In the genomic region with DNA sequence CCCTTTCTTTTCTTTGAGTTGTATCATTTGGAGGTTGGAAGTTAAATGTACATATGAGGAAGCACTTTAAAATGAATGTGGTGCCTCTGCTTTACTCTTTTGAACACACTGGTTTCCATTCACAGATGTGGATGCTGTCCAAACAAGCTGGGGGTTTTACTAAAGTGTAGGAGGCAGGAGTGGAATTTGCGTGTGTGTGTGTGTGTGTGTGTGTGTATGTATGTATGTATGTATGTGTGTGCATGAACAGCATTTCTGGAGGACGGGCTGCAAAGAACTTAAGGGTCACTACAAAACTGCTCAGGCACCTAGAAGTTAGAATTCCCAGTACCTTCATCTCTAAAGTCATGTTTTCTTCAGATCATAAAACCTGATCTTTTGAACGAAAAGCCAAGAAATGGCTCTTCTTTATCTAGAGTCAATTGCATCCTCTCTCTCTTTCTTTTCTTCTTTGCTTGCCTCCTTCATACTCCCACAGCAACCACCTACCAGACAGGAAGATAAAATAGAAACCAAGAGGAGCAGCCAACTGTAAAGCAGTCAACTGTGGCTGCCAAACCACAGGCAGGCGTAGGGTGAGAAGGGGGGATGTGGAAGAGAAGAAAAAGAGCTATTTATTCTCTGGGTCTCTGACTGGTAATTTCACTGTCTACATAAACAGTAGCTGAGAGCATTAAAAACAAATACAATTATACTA, we compare ENCODE assay signal across 9 cellular contexts.
DNase-seq lines count a peak whose midpoint lies in the region; ATAC-seq and TF ChIP-seq lines count a peak whose summit lies in the region.
"Had no signal": no experiment of that assay in that cellular context is flagged by ENCODE, and none has a peak within 500 bp of the region (broad histone marks: within the 10 kb centered on the region; RNA-seq: fewer than 3 reads in every experiment).

No MANE protein-coding gene starts in this region.

- H3K36me3 ChIP-seq in upper lobe of right lung = no peaks in the 10 kb centered on the region
- H3K36me3 ChIP-seq in esophagus muscularis mucosa = no peaks in the 10 kb centered on the region

- H3K27me3 ChIP-seq in upper lobe of right lung = no peaks in the 10 kb centered on the region
- H3K27me3 ChIP-seq in esophagus muscularis mucosa = no peaks in the 10 kb centered on the region

- H3K4me1 ChIP-seq in upper lobe of right lung (peaks cover 3% of the 10 kb centered on the region), esophagus muscularis mucosa (no peaks in the 10 kb centered on the region)

- TF ChIP-seq EP300 in esophagus muscularis mucosa (IDR thresholded peaks at IDR 0.05) = no peak

- H3K4me3 ChIP-seq in upper lobe of right lung (no peak overlapping the region), esophagus muscularis mucosa (no peak overlapping the region)
- H3K4me3 ChIP-seq: skin epidermis had no signal

- peak; percentile 12 for DNase-seq in GM10266 (ENCODE audit: extremely low spot score)
- DNase-seq in HK-2 (ENCODE audit: unreplicated experiment) = peak; percentile 54
- DNase-seq in activated T-cell treated with anti-CD3 and anti-CD28 coated beads, Interleukin-2, amount 50 U/mL, for 48 hours = peak; percentile 39 to 44
- DNase-seq in stimulated activated CD4-positive, alpha-beta T cell treated with anti-CD3 and anti-CD28 coated beads, Interleukin-4, amount 100 ng/mL, for 1 hour = peak; percentile 28
- no peak for DNase-seq in SIG-M5 treated with dmso at 0.1 percent for 504 hours (lab: John Stamatoyannopoulos, UW; ENCODE audit: unreplicated experiment)
- DNase-seq in upper lobe of right lung = no peak
- DNase-seq in esophagus muscularis mucosa (ENCODE audit: extremely low spot score) = no peak

- ATAC-seq in GM21447 (IDR thresholded peaks at IDR 0.05; ENCODE audit: unreplicated experiment) (peak; percentile 99), upper lobe of right lung (no peak)

- TF ChIP-seq POLR2A in esophagus muscularis mucosa (IDR thresholded peaks at IDR 0.05; ENCODE audit: low read depth) = no peak

- TF ChIP-seq CTCF in GM10266 (IDR thresholded peaks at IDR 0.05; ENCODE audit: control insufficient read depth, insufficient read depth, low read depth, missing control alignments) (no peak), upper lobe of right lung (IDR thresholded peaks at IDR 0.05) (no peak), esophagus muscularis mucosa (IDR thresholded peaks at IDR 0.05) (no peak)

- no peak overlapping the region for H3K27ac ChIP-seq in upper lobe of right lung
- no peak overlapping the region for H3K27ac ChIP-seq in esophagus muscularis mucosa (replicated peaks in 1 of 4)

- H3K9me3 ChIP-seq in upper lobe of right lung = no peaks in the 10 kb centered on the region
- H3K9me3 ChIP-seq in esophagus muscularis mucosa = no peaks in the 10 kb centered on the region

- intact Hi-C loops in upper lobe of right lung (cut with DNase I) = no loop called here
- intact Hi-C loops in esophagus muscularis mucosa (cut with DNase I) = no loop called here

- 51% methylated on average over 4 of the region's 4 CpGs for WGBS in esophagus muscularis mucosa

Comparison
In these comparisons a context has a peak if more than half of its experiments do, and no peak if none do; other contexts are left out.
1. DNase-seq: peak in GM10266 (single experiment), HK-2 (single experiment), activated T-cell treated with anti-CD3 and anti-CD28 coated beads, Interleukin-2, amount 50 U/mL, for 48 hours (2 of 2) and stimulated activated CD4-positive, alpha-beta T cell treated with anti-CD3 and anti-CD28 coated beads, Interleukin-4, amount 100 ng/mL, for 1 hour (single experiment); none in SIG-M5 treated with dmso at 0.1 percent for 504 hours (single experiment), upper lobe of right lung (single experiment) and esophagus muscularis mucosa (single experiment).